1 cellular context compared by ENCODE assay signal in the genomic region with DNA sequence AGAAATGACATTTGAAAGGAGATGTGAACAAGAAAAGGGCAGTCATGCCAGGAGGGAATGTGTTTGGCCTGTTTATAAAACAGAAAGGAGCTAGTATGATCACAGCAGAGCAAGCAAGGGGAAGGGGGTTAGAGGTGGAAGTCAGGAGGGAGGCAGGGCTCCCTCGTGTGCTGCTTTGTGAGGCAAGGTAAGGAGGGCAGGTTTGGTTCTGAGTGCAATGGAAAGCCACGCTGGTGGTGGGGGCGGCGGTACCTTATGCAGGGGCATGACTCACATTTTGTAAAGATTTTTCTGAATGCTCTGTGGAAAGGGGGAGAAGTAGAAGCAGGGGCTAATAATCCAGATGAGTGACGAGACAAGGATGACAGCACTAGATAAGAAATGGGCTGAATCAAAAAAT.
TF ChIP-seq lines count a peak whose summit lies in the region.

No MANE protein-coding gene starts in this region.

TF ChIP-seq in GM23338, 12 proteins besides CTCF, POLR2A, EP300 and RAD21 (continued from another document):
- TF ChIP-seq, protein P1, sequence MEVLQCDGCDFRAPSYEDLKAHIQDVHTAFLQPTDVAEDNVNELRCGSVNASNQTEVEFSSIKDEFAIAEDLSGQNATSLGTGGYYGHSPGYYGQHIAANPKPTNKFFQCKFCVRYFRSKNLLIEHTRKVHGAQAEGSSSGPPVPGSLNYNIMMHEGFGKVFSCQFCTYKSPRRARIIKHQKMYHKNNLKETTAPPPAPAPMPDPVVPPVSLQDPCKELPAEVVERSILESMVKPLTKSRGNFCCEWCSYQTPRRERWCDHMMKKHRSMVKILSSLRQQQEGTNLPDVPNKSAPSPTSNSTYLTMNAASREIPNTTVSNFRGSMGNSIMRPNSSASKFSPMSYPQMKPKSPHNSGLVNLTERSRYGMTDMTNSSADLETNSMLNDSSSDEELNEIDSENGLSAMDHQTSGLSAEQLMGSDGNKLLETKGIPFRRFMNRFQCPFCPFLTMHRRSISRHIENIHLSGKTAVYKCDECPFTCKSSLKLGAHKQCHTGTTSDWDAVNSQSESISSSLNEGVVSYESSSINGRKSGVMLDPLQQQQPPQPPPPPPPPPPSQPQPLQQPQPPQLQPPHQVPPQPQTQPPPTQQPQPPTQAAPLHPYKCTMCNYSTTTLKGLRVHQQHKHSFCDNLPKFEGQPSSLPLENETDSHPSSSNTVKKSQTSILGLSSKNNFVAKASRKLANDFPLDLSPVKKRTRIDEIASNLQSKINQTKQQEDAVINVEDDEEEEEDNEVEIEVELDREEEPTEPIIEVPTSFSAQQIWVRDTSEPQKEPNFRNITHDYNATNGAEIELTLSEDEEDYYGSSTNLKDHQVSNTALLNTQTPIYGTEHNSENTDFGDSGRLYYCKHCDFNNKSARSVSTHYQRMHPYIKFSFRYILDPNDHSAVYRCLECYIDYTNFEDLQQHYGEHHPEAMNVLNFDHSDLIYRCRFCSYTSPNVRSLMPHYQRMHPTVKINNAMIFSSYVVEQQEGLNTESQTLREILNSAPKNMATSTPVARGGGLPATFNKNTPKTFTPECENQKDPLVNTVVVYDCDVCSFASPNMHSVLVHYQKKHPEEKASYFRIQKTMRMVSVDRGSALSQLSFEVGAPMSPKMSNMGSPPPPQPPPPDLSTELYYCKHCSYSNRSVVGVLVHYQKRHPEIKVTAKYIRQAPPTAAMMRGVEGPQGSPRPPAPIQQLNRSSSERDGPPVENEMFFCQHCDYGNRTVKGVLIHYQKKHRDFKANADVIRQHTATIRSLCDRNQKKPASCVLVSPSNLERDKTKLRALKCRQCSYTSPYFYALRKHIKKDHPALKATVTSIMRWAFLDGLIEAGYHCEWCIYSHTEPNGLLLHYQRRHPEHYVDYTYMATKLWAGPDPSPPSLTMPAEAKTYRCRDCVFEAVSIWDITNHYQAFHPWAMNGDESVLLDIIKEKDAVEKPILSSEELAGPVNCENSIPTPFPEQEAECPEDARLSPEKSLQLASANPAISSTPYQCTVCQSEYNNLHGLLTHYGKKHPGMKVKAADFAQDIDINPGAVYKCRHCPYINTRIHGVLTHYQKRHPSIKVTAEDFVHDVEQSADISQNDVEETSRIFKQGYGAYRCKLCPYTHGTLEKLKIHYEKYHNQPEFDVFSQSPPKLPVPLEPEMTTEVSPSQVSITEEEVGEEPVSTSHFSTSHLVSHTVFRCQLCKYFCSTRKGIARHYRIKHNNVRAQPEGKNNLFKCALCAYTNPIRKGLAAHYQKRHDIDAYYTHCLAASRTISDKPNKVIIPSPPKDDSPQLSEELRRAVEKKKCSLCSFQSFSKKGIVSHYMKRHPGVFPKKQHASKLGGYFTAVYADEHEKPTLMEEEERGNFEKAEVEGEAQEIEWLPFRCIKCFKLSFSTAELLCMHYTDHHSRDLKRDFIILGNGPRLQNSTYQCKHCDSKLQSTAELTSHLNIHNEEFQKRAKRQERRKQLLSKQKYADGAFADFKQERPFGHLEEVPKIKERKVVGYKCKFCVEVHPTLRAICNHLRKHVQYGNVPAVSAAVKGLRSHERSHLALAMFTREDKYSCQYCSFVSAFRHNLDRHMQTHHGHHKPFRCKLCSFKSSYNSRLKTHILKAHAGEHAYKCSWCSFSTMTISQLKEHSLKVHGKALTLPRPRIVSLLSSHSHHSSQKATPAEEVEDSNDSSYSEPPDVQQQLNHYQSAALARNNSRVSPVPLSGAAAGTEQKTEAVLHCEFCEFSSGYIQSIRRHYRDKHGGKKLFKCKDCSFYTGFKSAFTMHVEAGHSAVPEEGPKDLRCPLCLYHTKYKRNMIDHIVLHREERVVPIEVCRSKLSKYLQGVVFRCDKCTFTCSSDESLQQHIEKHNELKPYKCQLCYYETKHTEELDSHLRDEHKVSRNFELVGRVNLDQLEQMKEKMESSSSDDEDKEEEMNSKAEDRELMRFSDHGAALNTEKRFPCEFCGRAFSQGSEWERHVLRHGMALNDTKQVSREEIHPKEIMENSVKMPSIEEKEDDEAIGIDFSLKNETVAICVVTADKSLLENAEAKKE (CRISPR knock-in tag; IDR thresholded peaks at IDR 0.05) = no peak
TF ChIP-seq in GM23338: peak in this region for 0.
